In genomic region chr15:79977431-79977940, GRCh38 we compare ENCODE assay signal across 1 cellular context.
TF ChIP-seq lines count a peak whose summit lies in the region.

No MANE protein-coding gene starts in this region.

TF ChIP-seq in GM12878, 131 proteins besides CTCF, POLR2A, EP300 and RAD21 (continued from another document and continues in another):
- TF ChIP-seq PKNOX1 (IDR thresholded peaks at IDR 0.05) (no peak), SIN3A (IDR thresholded peaks at IDR 0.05; ENCODE audit: low read depth, low read length) (no peak), HCFC1 (IDR thresholded peaks at IDR 0.05; ENCODE audit: low read length) (no peak), RELB (IDR thresholded peaks at IDR 0.05; ENCODE audit: low read depth) (peak; percentile 82), KLF5 (IDR thresholded peaks at IDR 0.05; ENCODE audit: partially characterized antibody) (no peak), HDGF (IDR thresholded peaks at IDR 0.05) (no peak), EED (IDR thresholded peaks at IDR 0.05; ENCODE audit: low read depth) (peak; percentile 88), SKIL (IDR thresholded peaks at IDR 0.05; ENCODE audit: low read depth, poor library complexity, severe bottlenecking) (peak; percentile 59), TCF7 (IDR thresholded peaks at IDR 0.05; ENCODE audit: borderline replicate concordance) (no peak), SRF (IDR thresholded peaks at IDR 0.05; ENCODE audit: low read depth in 2 of 2, low read length in 2 of 2) (0 out of 4 replicates have a peak, but pooled peaks of 1 of the 2 experiments have one; percentile 17), MEF2B (IDR thresholded peaks at IDR 0.05; ENCODE audit: partially characterized antibody, poor library complexity, severe bottlenecking) (peak; percentile 95), ZBTB4 (CRISPR knock-in tag; IDR thresholded peaks at IDR 0.05) (no peak), YY1 (IDR thresholded peaks at IDR 0.05; ENCODE audit: low read depth, low read length) (peak; percentile 62), POU2F2 (IDR thresholded peaks at IDR 0.05; ENCODE audit: borderline replicate concordance, low read depth, low read length) (0 out of 3 replicates have a peak, but pooled peaks have one; percentile 61), PAX5 (IDR thresholded peaks at IDR 0.05; ENCODE audit: borderline replicate concordance, low read depth, low read length) (peak; percentile 6), E2F4 (IDR thresholded peaks at IDR 0.05; ENCODE audit: low read depth, low read length) (no peak), TCF3 (IDR thresholded peaks at IDR 0.05; ENCODE audit: borderline replicate concordance, insufficient read depth, low read depth, low read length) (0 out of 2 replicates have a peak, but pooled peaks have one; percentile 31), BRCA1 (IDR thresholded peaks at IDR 0.05; ENCODE audit: low read depth, low read length) (no peak), HDAC6 (IDR thresholded peaks at IDR 0.05; ENCODE audit: unreplicated experiment) (no peak), CUX1 (IDR thresholded peaks at IDR 0.05; ENCODE audit: insufficient replicate concordance, low read depth, low read length) (peak; percentile 50), CBX5 (IDR thresholded peaks at IDR 0.05; ENCODE audit: low read depth) (0 out of 2 replicates have a peak, but pooled peaks have one; percentile 44), WRNIP1 (IDR thresholded peaks at IDR 0.05; ENCODE audit: borderline replicate concordance, low read depth, low read length) (0 out of 2 replicates have a peak, but pooled peaks have one; percentile 19), CREM (IDR thresholded peaks at IDR 0.05; ENCODE audit: low read depth) (peak; percentile 41; the same call in 1 of the 2 replicates), SPI1 (IDR thresholded peaks at IDR 0.05; ENCODE audit: borderline replicate concordance, insufficient read depth, low read depth, low read length) (peak; percentile 83), GABPA (IDR thresholded peaks at IDR 0.05; ENCODE audit: low read depth) (no peak), CHD1 (IDR thresholded peaks at IDR 0.05; ENCODE audit: low read depth, low read length) (no peak), IRF4 (IDR thresholded peaks at IDR 0.05; ENCODE audit: low read depth, low read length) (0 out of 2 replicates have a peak, but pooled peaks have one; percentile 7), TAF1 (IDR thresholded peaks at IDR 0.05; ENCODE audit: borderline replicate concordance, low read depth, low read length) (peak; percentile 43; the same call in 1 of the 2 replicates), ZZZ3 (IDR thresholded peaks at IDR 0.05; ENCODE audit: control insufficient read depth, insufficient read length, low read depth) (no peak), GATAD2B (conservative IDR thresholded peaks at IDR 0.05; ENCODE audit: low read depth) (peak; percentile 55; the same call in 1 of the 2 replicates), ETV6 (conservative IDR thresholded peaks at IDR 0.05 in 1 of 2, IDR thresholded peaks at IDR 0.05 in 1 of 2; ENCODE audit: borderline replicate concordance in 1 of 2, low read depth in 1 of 2) (peak in 1 of 2 experiments; percentile 43; a peak in 1 of 4 replicates), YBX1 (IDR thresholded peaks at IDR 0.05) (no peak), ZNF217 (IDR thresholded peaks at IDR 0.05) (0 out of 2 replicates have a peak, but pooled peaks have one; percentile 25), POLR2AphosphoS2 (IDR thresholded peaks at IDR 0.05; ENCODE audit: low read depth, low read length) (0 out of 2 replicates have a peak, but pooled peaks have one; percentile 28), TCF12 (IDR thresholded peaks at IDR 0.05; ENCODE audit: low read depth, low read length) (peak; percentile 67), NFIC (IDR thresholded peaks at IDR 0.05; ENCODE audit: low read depth, low read length) (peak; percentile 76; the same call in 1 of the 2 replicates), KDM1A (IDR thresholded peaks at IDR 0.05; ENCODE audit: borderline replicate concordance) (no peak), SREBF2 (IDR thresholded peaks at IDR 0.05; ENCODE audit: low read length) (no peak), FOXM1 (IDR thresholded peaks at IDR 0.05; ENCODE audit: low read depth, low read length) (peak; percentile 73; the same call in 1 of the 2 replicates), SMARCA5 (IDR thresholded peaks at IDR 0.05) (no peak), ZBED1 (IDR thresholded peaks at IDR 0.05; ENCODE audit: borderline replicate concordance) (peak; percentile 15; the same call in 1 of the 2 replicates), RELA (IDR thresholded peaks at IDR 0.05; ENCODE audit: borderline replicate concordance, partially characterized antibody) (no peak), BCL11A (IDR thresholded peaks at IDR 0.05; ENCODE audit: low read depth, low read length) (peak; percentile 55), IKZF1 (conservative IDR thresholded peaks at IDR 0.05) (peak; percentile 88), RB1 (IDR thresholded peaks at IDR 0.05; ENCODE audit: borderline replicate concordance) (no peak), BHLHE40 (IDR thresholded peaks at IDR 0.05; ENCODE audit: borderline replicate concordance in 1 of 2, low read depth in 2 of 2, low read length in 1 of 2) (peak; percentile 82 to 86), ZNF207 (IDR thresholded peaks at IDR 0.05; ENCODE audit: borderline replicate concordance) (0 out of 2 replicates have a peak, but pooled peaks have one; percentile 35), USF2 (IDR thresholded peaks at IDR 0.05; ENCODE audit: borderline replicate concordance, low read depth, low read length) (no peak), TBL1XR1 (IDR thresholded peaks at IDR 0.05; ENCODE audit: low read depth, low read length) (peak; percentile 66; the same call in 1 of the 2 replicates), CBX3 (IDR thresholded peaks at IDR 0.05; ENCODE audit: borderline replicate concordance, low read depth) (no peak), BACH1 (IDR thresholded peaks at IDR 0.05; ENCODE audit: borderline replicate concordance) (no peak), MTA2 (IDR thresholded peaks at IDR 0.05; ENCODE audit: low read depth) (0 out of 2 replicates have a peak, but pooled peaks have one; percentile 53)
